Comparison of ENCODE assay signal across 12 cellular contexts in genomic region chr1:243508303-243508713, GRCh38.
DNase-seq lines count a peak whose midpoint lies in the region; ATAC-seq and TF ChIP-seq lines count a peak whose summit lies in the region.
"Had no signal": no experiment of that assay in that cellular context is flagged by ENCODE, and none has a peak within 500 bp of the region (broad histone marks: within the 10 kb centered on the region; RNA-seq: fewer than 3 reads in every experiment).

No MANE protein-coding gene starts in this region.

- no peak overlapping the region for H3K27ac ChIP-seq in CD4-positive, alpha-beta T cell (ENCODE audit: low read depth, low read length)
- no peak overlapping the region for H3K27ac ChIP-seq in GM23248
- H3K27ac ChIP-seq: esophagus squamous epithelium had no signal

- POLR2A ChIA-PET in CD4-positive, alpha-beta T cell (lab: Charles Lee), result interaction anchor here (1.0 kb wide), 1 partner anchor 9 kb away, joined by 3 read pairs; no protein-coding TSS in a partner anchor

- H3K4me1 ChIP-seq in GM23248 (ENCODE audit: insufficient read depth), result no peaks in the 10 kb centered on the region
- H3K4me1 ChIP-seq: esophagus squamous epithelium had no signal

- H3K4me1 Mint-ChIP-seq in CD4-positive, alpha-beta T cell (ENCODE audit: low read depth), result peaks cover 42% of the 10 kb centered on the region
- peaks cover 34 to 35% of the 10 kb centered on the region in 2 donors for H3K4me1 Mint-ChIP-seq in effector memory CD8-positive, alpha-beta T cell (ENCODE audit: low read depth in 2 of 2)

- CTCF ChIA-PET in CD4-positive, alpha-beta T cell (lab: Charles Lee), result no interaction called here

- no peak overlapping the region for H3K4me3 ChIP-seq in GM23248
- H3K4me3 ChIP-seq: esophagus squamous epithelium had no signal

- no peaks in the 10 kb centered on the region for H3K79me2 ChIP-seq in GM23248 (ENCODE audit: insufficient read depth)

- peak in 5 of 10 experiments; percentile 12 to 36 (median 23) for DNase-seq in CD4-positive, alpha-beta T cell
- peak; percentile 40 to 60 (median 44) for DNase-seq in effector memory CD8-positive, alpha-beta T cell
- DNase-seq in posterior vena cava (ENCODE audit: low spot score) (no peak), cerebellum (ENCODE audit: low spot score) (no peak), NCI-H226 (no peak), GM23248 (no peak)
- DNase-seq: Calu3, esophagus squamous epithelium, NCI-H510A treated with DMSO at 0.1 percent for 48 hours had no signal

- H3K4me2 ChIP-seq in GM23248 (ENCODE audit: unreplicated experiment), result no peak overlapping the region

- H3F3A ChIP-seq in GM23248 (ENCODE audit: insufficient read depth), result no peaks in the 10 kb centered on the region

- peak overlapping the region; percentile 66 for H3K4me3 Mint-ChIP-seq in CD4-positive, alpha-beta T cell
- peak overlapping the region; percentile 71 to 73 for H3K4me3 Mint-ChIP-seq in effector memory CD8-positive, alpha-beta T cell

- intact Hi-C loops in CD4-positive, alpha-beta T cell (cut with DNase I, micrococcal nuclease), result no loop called here
- intact Hi-C loops in posterior vena cava (cut with DNase I), result no loop called here

- peak; percentile 96 for ATAC-seq in CD4-positive, alpha-beta T cell (ENCODE audit: poor library complexity)
- ATAC-seq in GM21360 (IDR thresholded peaks at IDR 0.05; ENCODE audit: unreplicated experiment), result peak; percentile 75
- peak; percentile 83 for ATAC-seq in HG03460 (IDR thresholded peaks at IDR 0.05; ENCODE audit: unreplicated experiment)
- peak; percentile 95 for ATAC-seq in effector memory CD8-positive, alpha-beta T cell (replicated peaks)
- ATAC-seq: HCT116 had no signal

- TF ChIP-seq CTCF in CD4-positive, alpha-beta T cell (IDR thresholded peaks at IDR 0.05), result no peak

- no peaks in the 10 kb centered on the region for H3K9me2 ChIP-seq in GM23248 (ENCODE audit: insufficient read depth)

- H3K9me3 ChIP-seq in CD4-positive, alpha-beta T cell (ENCODE audit: control insufficient read depth, low read length), result no peaks in the 10 kb centered on the region
- no peaks in the 10 kb centered on the region for H3K9me3 ChIP-seq in GM23248 (ENCODE audit: low read depth)
- H3K9me3 ChIP-seq: esophagus squamous epithelium had no signal

- no peak overlapping the region for H2AFZ ChIP-seq in GM23248

- H3K27me3 Mint-ChIP-seq in CD4-positive, alpha-beta T cell, result no peaks in the 10 kb centered on the region
- H3K27me3 Mint-ChIP-seq in effector memory CD8-positive, alpha-beta T cell, result no peaks in the 10 kb centered on the region

- no peak overlapping the region for H3K9ac ChIP-seq in GM23248

- H3K27me3 ChIP-seq in CD4-positive, alpha-beta T cell (ENCODE audit: control insufficient read depth, insufficient read depth, low read length), result no peaks in the 10 kb centered on the region
- no peaks in the 10 kb centered on the region for H3K27me3 ChIP-seq in GM23248 (replicated peaks; ENCODE audit: insufficient read depth)
- H3K27me3 ChIP-seq: esophagus squamous epithelium had no signal

- H3K36me3 Mint-ChIP-seq in CD4-positive, alpha-beta T cell (ENCODE audit: low read depth), result peaks cover 75% of the 10 kb centered on the region
- peaks cover 47% of the 10 kb centered on the region for H3K36me3 Mint-ChIP-seq in effector memory CD8-positive, alpha-beta T cell (ENCODE audit: insufficient read depth)

- no peaks in the 10 kb centered on the region for H4K20me1 ChIP-seq in GM23248 (ENCODE audit: insufficient read depth)

- H3K9me3 Mint-ChIP-seq in CD4-positive, alpha-beta T cell, result no peaks in the 10 kb centered on the region
- H3K9me3 Mint-ChIP-seq in effector memory CD8-positive, alpha-beta T cell, result no peaks in the 10 kb centered on the region

- peak overlapping the region; percentile 91 for H3K27ac Mint-ChIP-seq in CD4-positive, alpha-beta T cell
- H3K27ac Mint-ChIP-seq in effector memory CD8-positive, alpha-beta T cell, result peak overlapping the region; percentile 47 to 91

- peaks cover 11% of the 10 kb centered on the region; the same call in 1 of the 2 replicates for H3K36me3 ChIP-seq in GM23248 (ENCODE audit: low read depth)

- WGBS in GM23248 (ENCODE audit: low coverage in 1 of 2, low lambda C conversion rate in 2 of 2, missing lambda C conversion rate in 2 of 2), 2 experiments, result 94% methylated on average over 9 of the region's 9 CpGs

- in situ Hi-C loops in GM23248 (cut with MboI), result no loop called here

Comparison
In these comparisons a context has a peak if more than half of its experiments do, and no peak if none do; other contexts are left out.
1. DNase-seq: peak in effector memory CD8-positive, alpha-beta T cell (3 of 3); none in posterior vena cava (single experiment), cerebellum (single experiment), NCI-H226 (single experiment) and GM23248 (single experiment).
2. Peak in every context shown above with its lines, with median percentiles within 50 percentile points of each other: ATAC-seq.